ENCODE assay signal across 1 cellular context in the genomic region with DNA sequence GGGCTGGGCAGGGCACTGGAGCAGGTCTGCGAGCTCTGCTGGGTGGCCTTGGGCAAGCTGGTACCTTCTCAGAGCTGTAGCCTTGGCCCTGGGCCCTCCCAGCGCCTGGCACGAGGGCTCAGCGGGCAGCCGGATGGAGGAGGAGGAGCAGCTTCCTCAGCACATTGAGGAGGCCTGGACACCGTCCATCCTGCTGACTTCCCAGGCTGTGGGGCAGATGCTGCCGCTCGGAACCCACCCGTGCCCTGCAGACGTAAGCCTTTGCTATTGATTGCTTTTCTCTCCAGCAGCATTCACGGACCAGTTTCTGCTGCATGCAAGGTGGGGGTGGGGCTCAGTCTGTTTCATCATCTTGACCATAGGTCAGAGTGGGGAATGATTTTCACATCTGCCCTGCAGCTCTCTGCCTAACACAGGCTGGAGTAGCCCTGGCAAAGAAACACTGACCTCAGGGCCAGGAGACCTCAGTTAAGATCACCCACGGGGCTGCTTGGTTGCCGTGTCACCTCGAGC.
TF ChIP-seq lines count a peak whose summit lies in the region.

No MANE protein-coding gene starts in this region.

TF ChIP-seq in HepG2, 621 proteins besides CTCF, POLR2A, EP300 and RAD21 (continued from another document and continues in another):
- TF ChIP-seq, protein P1, sequence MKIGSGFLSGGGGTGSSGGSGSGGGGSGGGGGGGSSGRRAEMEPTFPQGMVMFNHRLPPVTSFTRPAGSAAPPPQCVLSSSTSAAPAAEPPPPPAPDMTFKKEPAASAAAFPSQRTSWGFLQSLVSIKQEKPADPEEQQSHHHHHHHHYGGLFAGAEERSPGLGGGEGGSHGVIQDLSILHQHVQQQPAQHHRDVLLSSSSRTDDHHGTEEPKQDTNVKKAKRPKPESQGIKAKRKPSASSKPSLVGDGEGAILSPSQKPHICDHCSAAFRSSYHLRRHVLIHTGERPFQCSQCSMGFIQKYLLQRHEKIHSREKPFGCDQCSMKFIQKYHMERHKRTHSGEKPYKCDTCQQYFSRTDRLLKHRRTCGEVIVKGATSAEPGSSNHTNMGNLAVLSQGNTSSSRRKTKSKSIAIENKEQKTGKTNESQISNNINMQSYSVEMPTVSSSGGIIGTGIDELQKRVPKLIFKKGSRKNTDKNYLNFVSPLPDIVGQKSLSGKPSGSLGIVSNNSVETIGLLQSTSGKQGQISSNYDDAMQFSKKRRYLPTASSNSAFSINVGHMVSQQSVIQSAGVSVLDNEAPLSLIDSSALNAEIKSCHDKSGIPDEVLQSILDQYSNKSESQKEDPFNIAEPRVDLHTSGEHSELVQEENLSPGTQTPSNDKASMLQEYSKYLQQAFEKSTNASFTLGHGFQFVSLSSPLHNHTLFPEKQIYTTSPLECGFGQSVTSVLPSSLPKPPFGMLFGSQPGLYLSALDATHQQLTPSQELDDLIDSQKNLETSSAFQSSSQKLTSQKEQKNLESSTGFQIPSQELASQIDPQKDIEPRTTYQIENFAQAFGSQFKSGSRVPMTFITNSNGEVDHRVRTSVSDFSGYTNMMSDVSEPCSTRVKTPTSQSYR (CRISPR knock-in tag; IDR thresholded peaks at IDR 0.05; ENCODE audit: borderline replicate concordance), result peak; percentile 96
- TF ChIP-seq TOE1 (CRISPR knock-in tag; IDR thresholded peaks at IDR 0.05) (no peak), SETDB1 (CRISPR knock-in tag; IDR thresholded peaks at IDR 0.05; ENCODE audit: borderline replicate concordance) (no peak), RELA (CRISPR knock-in tag; IDR thresholded peaks at IDR 0.05) (no peak), MED1 (CRISPR knock-in tag; IDR thresholded peaks at IDR 0.05) (peak; percentile 55), ZSCAN29 (CRISPR knock-in tag; conservative IDR thresholded peaks at IDR 0.05) (no peak), CERS6 (CRISPR knock-in tag; IDR thresholded peaks at IDR 0.05) (no peak), SMAD3 (CRISPR knock-in tag; IDR thresholded peaks at IDR 0.05) (no peak), NBN (conservative IDR thresholded peaks at IDR 0.05) (no peak), NCOA2 (CRISPR knock-in tag; IDR thresholded peaks at IDR 0.05) (0 out of 2 replicates have a peak, but pooled peaks have one; percentile 37), YEATS4 (CRISPR knock-in tag; IDR thresholded peaks at IDR 0.05; ENCODE audit: borderline replicate concordance) (no peak), FOSL2 (CRISPR knock-in tag; IDR thresholded peaks at IDR 0.05) (no peak; the same call in 1 of the 2 replicates), GATAD1 (CRISPR knock-in tag; IDR thresholded peaks at IDR 0.05) (no peak), ATF7 (IDR thresholded peaks at IDR 0.05) (no peak), ATF7 (CRISPR knock-in tag; IDR thresholded peaks at IDR 0.05) (no peak), ZNF720 (CRISPR knock-in tag; IDR thresholded peaks at IDR 0.05) (no peak), ZNF577 (CRISPR knock-in tag; IDR thresholded peaks at IDR 0.05; ENCODE audit: borderline replicate concordance, low read depth) (no peak), ZNF768 (CRISPR knock-in tag; IDR thresholded peaks at IDR 0.05) (0 out of 2 replicates have a peak, but pooled peaks have one; percentile 31), SP1 (IDR thresholded peaks at IDR 0.05) (no peak), SP1 (CRISPR knock-in tag; IDR thresholded peaks at IDR 0.05) (no peak), ZNF343 (CRISPR knock-in tag; IDR thresholded peaks at IDR 0.05) (no peak), GABPB1 (CRISPR knock-in tag; IDR thresholded peaks at IDR 0.05) (peak; percentile 33; the same call in 1 of the 2 replicates), ZNF225 (CRISPR knock-in tag; IDR thresholded peaks at IDR 0.05) (no peak), RBFOX2 (IDR thresholded peaks at IDR 0.05; ENCODE audit: low read depth, low read length) (no peak), GPBP1L1 (CRISPR knock-in tag; IDR thresholded peaks at IDR 0.05) (no peak), RFX5 (IDR thresholded peaks at IDR 0.05; ENCODE audit: low read depth, low read length) (no peak), ZNF124 (CRISPR knock-in tag; IDR thresholded peaks at IDR 0.05) (no peak), GATAD2A (CRISPR knock-in tag; IDR thresholded peaks at IDR 0.05) (peak; percentile 72), ZNF788 (CRISPR knock-in tag; IDR thresholded peaks at IDR 0.05; ENCODE audit: borderline replicate concordance) (peak; percentile 30; the same call in 1 of the 2 replicates)
- TF ChIP-seq, protein P2, sequence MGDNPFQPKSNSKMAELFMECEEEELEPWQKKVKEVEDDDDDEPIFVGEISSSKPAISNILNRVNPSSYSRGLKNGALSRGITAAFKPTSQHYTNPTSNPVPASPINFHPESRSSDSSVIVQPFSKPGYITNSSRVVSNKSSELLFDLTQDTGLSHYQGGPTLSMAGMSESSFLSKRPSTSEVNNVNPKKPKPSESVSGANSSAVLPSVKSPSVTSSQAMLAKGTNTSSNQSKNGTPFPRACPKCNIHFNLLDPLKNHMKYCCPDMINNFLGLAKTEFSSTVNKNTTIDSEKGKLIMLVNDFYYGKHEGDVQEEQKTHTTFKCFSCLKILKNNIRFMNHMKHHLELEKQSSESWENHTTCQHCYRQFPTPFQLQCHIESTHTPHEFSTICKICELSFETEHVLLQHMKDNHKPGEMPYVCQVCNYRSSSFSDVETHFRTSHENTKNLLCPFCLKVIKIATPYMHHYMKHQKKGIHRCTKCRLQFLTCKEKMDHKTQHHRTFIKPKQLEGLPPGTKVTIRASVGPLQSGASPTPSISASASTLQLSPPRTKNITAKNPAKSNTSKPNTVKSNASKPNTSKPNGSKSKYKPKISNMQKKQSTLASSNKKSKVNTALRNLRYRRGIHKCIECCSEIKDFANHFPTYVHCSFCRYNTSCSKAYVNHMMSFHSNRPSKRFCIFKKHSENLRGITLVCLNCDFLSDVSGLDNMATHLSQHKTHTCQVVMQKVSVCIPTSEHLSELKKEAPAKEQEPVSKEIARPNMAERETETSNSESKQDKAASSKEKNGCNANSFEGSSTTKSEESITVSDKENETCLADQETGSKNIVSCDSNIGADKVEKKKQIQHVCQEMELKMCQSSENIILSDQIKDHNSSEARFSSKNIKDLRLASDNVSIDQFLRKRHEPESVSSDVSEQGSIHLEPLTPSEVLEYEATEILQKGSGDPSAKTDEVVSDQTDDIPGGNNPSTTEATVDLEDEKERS (CRISPR knock-in tag; IDR thresholded peaks at IDR 0.05), result no peak
- TF ChIP-seq, protein P3, sequence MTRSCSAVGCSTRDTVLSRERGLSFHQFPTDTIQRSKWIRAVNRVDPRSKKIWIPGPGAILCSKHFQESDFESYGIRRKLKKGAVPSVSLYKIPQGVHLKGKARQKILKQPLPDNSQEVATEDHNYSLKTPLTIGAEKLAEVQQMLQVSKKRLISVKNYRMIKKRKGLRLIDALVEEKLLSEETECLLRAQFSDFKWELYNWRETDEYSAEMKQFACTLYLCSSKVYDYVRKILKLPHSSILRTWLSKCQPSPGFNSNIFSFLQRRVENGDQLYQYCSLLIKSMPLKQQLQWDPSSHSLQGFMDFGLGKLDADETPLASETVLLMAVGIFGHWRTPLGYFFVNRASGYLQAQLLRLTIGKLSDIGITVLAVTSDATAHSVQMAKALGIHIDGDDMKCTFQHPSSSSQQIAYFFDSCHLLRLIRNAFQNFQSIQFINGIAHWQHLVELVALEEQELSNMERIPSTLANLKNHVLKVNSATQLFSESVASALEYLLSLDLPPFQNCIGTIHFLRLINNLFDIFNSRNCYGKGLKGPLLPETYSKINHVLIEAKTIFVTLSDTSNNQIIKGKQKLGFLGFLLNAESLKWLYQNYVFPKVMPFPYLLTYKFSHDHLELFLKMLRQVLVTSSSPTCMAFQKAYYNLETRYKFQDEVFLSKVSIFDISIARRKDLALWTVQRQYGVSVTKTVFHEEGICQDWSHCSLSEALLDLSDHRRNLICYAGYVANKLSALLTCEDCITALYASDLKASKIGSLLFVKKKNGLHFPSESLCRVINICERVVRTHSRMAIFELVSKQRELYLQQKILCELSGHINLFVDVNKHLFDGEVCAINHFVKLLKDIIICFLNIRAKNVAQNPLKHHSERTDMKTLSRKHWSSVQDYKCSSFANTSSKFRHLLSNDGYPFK (CRISPR knock-in tag; IDR thresholded peaks at IDR 0.05; ENCODE audit: borderline replicate concordance), result no peak
- TF ChIP-seq, protein P4, sequence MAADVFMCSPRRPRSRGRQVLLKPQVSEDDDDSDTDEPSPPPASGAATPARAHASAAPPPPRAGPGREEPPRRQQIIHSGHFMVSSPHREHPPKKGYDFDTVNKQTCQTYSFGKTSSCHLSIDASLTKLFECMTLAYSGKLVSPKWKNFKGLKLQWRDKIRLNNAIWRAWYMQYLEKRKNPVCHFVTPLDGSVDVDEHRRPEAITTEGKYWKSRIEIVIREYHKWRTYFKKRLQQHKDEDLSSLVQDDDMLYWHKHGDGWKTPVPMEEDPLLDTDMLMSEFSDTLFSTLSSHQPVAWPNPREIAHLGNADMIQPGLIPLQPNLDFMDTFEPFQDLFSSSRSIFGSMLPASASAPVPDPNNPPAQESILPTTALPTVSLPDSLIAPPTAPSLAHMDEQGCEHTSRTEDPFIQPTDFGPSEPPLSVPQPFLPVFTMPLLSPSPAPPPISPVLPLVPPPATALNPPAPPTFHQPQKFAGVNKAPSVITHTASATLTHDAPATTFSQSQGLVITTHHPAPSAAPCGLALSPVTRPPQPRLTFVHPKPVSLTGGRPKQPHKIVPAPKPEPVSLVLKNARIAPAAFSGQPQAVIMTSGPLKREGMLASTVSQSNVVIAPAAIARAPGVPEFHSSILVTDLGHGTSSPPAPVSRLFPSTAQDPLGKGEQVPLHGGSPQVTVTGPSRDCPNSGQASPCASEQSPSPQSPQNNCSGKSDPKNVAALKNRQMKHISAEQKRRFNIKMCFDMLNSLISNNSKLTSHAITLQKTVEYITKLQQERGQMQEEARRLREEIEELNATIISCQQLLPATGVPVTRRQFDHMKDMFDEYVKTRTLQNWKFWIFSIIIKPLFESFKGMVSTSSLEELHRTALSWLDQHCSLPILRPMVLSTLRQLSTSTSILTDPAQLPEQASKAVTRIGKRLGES (CRISPR knock-in tag; IDR thresholded peaks at IDR 0.05; ENCODE audit: borderline replicate concordance), result no peak
- TF ChIP-seq, protein P5, sequence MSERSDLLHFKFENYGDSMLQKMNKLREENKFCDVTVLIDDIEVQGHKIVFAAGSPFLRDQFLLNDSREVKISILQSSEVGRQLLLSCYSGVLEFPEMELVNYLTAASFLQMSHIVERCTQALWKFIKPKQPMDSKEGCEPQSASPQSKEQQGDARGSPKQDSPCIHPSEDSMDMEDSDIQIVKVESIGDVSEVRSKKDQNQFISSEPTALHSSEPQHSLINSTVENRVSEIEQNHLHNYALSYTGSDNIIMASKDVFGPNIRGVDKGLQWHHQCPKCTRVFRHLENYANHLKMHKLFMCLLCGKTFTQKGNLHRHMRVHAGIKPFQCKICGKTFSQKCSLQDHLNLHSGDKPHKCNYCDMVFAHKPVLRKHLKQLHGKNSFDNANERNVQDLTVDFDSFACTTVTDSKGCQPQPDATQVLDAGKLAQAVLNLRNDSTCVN (CRISPR knock-in tag; IDR thresholded peaks at IDR 0.05; ENCODE audit: borderline replicate concordance), result no peak
- TF ChIP-seq, protein P6, sequence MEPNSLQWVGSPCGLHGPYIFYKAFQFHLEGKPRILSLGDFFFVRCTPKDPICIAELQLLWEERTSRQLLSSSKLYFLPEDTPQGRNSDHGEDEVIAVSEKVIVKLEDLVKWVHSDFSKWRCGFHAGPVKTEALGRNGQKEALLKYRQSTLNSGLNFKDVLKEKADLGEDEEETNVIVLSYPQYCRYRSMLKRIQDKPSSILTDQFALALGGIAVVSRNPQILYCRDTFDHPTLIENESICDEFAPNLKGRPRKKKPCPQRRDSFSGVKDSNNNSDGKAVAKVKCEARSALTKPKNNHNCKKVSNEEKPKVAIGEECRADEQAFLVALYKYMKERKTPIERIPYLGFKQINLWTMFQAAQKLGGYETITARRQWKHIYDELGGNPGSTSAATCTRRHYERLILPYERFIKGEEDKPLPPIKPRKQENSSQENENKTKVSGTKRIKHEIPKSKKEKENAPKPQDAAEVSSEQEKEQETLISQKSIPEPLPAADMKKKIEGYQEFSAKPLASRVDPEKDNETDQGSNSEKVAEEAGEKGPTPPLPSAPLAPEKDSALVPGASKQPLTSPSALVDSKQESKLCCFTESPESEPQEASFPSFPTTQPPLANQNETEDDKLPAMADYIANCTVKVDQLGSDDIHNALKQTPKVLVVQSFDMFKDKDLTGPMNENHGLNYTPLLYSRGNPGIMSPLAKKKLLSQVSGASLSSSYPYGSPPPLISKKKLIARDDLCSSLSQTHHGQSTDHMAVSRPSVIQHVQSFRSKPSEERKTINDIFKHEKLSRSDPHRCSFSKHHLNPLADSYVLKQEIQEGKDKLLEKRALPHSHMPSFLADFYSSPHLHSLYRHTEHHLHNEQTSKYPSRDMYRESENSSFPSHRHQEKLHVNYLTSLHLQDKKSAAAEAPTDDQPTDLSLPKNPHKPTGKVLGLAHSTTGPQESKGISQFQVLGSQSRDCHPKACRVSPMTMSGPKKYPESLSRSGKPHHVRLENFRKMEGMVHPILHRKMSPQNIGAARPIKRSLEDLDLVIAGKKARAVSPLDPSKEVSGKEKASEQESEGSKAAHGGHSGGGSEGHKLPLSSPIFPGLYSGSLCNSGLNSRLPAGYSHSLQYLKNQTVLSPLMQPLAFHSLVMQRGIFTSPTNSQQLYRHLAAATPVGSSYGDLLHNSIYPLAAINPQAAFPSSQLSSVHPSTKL (CRISPR knock-in tag; IDR thresholded peaks at IDR 0.05), result no peak
